8 cellular contexts compared by ENCODE assay signal in genomic region chr16:56424791-56425438, GRCh38. TPM values are rescaled to one million over a fixed set of nuclear protein-coding genes. Genes with fewer than 3 reads are reported as not detected.
DNase-seq lines count a peak whose midpoint lies in the region; ATAC-seq lines count a peak whose summit lies in the region.

No MANE protein-coding gene starts in this region.

- DNase-seq in ACHN (peak; percentile 24), T1000 (lab: John Stamatoyannopoulos, UW) (peak; percentile 26), caudate nucleus (lab: John Stamatoyannopoulos, UW) (peak in 21 of 61 donors; percentile 5 to 70 (median 47)), left colon (peak; percentile 48 to 58), NCI-H1694 (lab: John Stamatoyannopoulos, UW) (no peak)
- peak; percentile 42 for DNase-seq in stimulated activated CD4-positive, alpha-beta T cell treated with anti-CD3 and anti-CD28 coated beads, Interleukin-4, amount 100 ng/mL, for 1 hour

- in situ Hi-C loops in ACHN (cut with HindIII; ENCODE audit: low pct_ligation_motif_present, low pct_unique_long_range_greater_than_20kb, low sequenced_read_pairs), result no loop called here

- H3K27ac ChIP-seq in caudate nucleus (ENCODE audit: low read depth, low read length), result peak overlapping the region; percentile 72

- intact Hi-C loops in left colon (cut with DNase I, micrococcal nuclease), result no loop called here

- ATAC-seq in GM19035 (IDR thresholded peaks at IDR 0.05; ENCODE audit: unreplicated experiment) (peak; percentile 32), HG03342 (IDR thresholded peaks at IDR 0.05; ENCODE audit: unreplicated experiment) (peak; percentile 24), left colon (peak; percentile 42)

RNA-seq across cellular contexts. Expression of gene AMFR, which starts 0.4 kb away (rescaled TPM):
- 100 to 1,000 TPM in 1 of 2 donors, 10 to 100 TPM in 1; 87.2 to 111 TPM for total RNA-seq in left colon

RNA-seq across cellular contexts. Expression of gene NUDT21, which starts 26.2 kb away (rescaled TPM):
- 10 to 100 TPM; 68.5 to 77.9 TPM for total RNA-seq in left colon

RNA-seq across cellular contexts. Expression of gene OGFOD1, which starts 26.4 kb away (rescaled TPM):
- total RNA-seq in left colon, result 10 to 100 TPM; 15.9 to 16.5 TPM
